In genomic region chr3:13661121-13661520, GRCh38 we compare ENCODE assay signal across 9 cellular contexts.
"Had no signal": no experiment of that assay in that cellular context is flagged by ENCODE, and none has a peak within 500 bp of the region (broad histone marks: within the 10 kb centered on the region; RNA-seq: fewer than 3 reads in every experiment).

No MANE protein-coding gene starts in this region.

- H3K9ac ChIP-seq: GM23248 had no signal

- H2AFZ ChIP-seq: GM23248 had no signal

- H3K4me1 ChIP-seq: HAP-1 had no signal

- H3K4me3 Mint-ChIP-seq: HFFc6 had no signal

- H3K4me3 ChIP-seq: GM23248, HAP-1, K562 had no signal

- FAIRE-seq: HTR-8/SVneo had no signal

- H3K9me3 ChIP-seq: HAP-1 had no signal

- DNase-seq: GM23248, H7, HFFc6, IMR-90, KG1 had no signal

- H3K36me3 ChIP-seq: HAP-1 had no signal

- ATAC-seq: HCT116, K562 had no signal

- H3K27ac ChIP-seq: GM23248 had no signal

- H3K9me3 Mint-ChIP-seq: HFFc6 had no signal

- H3K27ac Mint-ChIP-seq: HFFc6 had no signal
